In the genomic region with DNA sequence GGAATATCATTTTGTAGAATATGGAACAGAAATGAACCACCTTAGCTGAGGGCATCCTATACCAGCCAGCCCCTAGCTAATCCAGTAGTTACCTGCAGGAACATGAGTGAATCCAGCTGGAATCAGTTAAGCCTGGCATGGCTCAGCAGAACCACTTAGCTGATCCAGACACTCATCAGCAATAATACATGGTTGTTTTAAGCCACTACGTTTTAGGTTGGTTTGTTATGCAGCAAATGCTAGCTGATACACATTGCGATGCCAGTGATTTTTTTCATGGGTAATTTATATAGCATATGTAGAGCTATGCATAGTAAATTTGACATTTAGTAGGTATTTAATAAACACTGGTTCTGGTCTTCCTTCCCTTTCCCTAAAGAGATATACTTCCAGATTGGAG, we compare ENCODE assay signal across 33 cellular contexts.
"Had no signal": no experiment of that assay in that cellular context is flagged by ENCODE, and none has a peak within 500 bp of the region (broad histone marks: within the 10 kb centered on the region; RNA-seq: fewer than 3 reads in every experiment).

No MANE protein-coding gene starts in this region.

- H3K36me3 ChIP-seq: adrenal gland, ascending aorta, brain microvascular endothelial cell, breast epithelium, cardiac muscle cell had no signal

- FAIRE-seq: astrocyte had no signal

- H3K27me3 ChIP-seq: adrenal gland, ascending aorta, body of pancreas, brain microvascular endothelial cell, breast epithelium, cardiac muscle cell had no signal

- H3K4me1 ChIP-seq: adrenal gland, body of pancreas, breast epithelium had no signal

- H3K27ac ChIP-seq: adrenal gland, body of pancreas, brain microvascular endothelial cell, breast epithelium, cardiac muscle cell had no signal

- DNase-seq: activated effector memory CD4-positive, alpha-beta T cell treated with anti-CD3 and anti-CD28 coated beads, Interleukin-2, amount 50 U/mL, for 16 hours; activated effector memory CD4-positive, alpha-beta T cell treated with Interleukin-2 at 50 U/mL for 16 hours; activated gamma-delta T cell; activated gamma-delta T cell treated with Interleukin-2 at 50 U/mL for 16 hours; activated naive CD4-positive, alpha-beta T cell; activated naive CD4-positive, alpha-beta T cell treated with anti-CD3 and anti-CD28 coated beads for 36 hours; activated naive CD4-positive, alpha-beta T cell treated with anti-CD3 and anti-CD28 coated beads, Interleukin-2, amount 10 ng/mL, durations not matched to agents 7 days and 5 days; activated naive CD4-positive, alpha-beta T cell treated with anti-CD3 and anti-CD28 coated beads, Interleukin-2, amount 50 U/mL, for 16 hours; activated naive CD4-positive, alpha-beta T cell treated with Interleukin-2 at 50 U/mL for 16 hours; activated naive CD8-positive, alpha-beta T cell treated with anti-CD3 and anti-CD28 coated beads for 36 hours; activated naive CD8-positive, alpha-beta T cell treated with anti-CD3 and anti-CD28 coated beads, Interleukin-2, amount 10 ng/mL, durations not matched to agents 7 days and 5 days; activated naive CD8-positive, alpha-beta T cell treated with anti-CD3 and anti-CD28 coated beads, Interleukin-2, amount 50 U/mL, for 24 hours; activated T-cell treated with anti-CD3 and anti-CD28 coated beads, Interleukin-2, amount 50 U/mL, for 1 hour; activated T-cell treated with anti-CD3 and anti-CD28 coated beads, Interleukin-2, amount 50 U/mL, for 24 hours; activated T-cell treated with anti-CD3 and anti-CD28 coated beads, Interleukin-2, amount 50 U/mL, for 4 hours; activated T-cell treated with anti-CD3 and anti-CD28 coated beads, Interleukin-2, amount 50 U/mL, for 48 hours; activated T-cell treated with anti-CD3 and anti-CD28 coated beads, Interleukin-2, amount 50 U/mL, for 72 hours; adrenal gland; amniotic stem cell; amygdala; anterior cingulate cortex; aorta; body of pancreas; brain microvascular endothelial cell; caudate nucleus; central memory CD4-positive, alpha-beta T cell; cerebellar nuclear complex had no signal

- H3K4me3 ChIP-seq: adrenal gland, ascending aorta, body of pancreas, breast epithelium, cardiac muscle cell had no signal

- H3K9me3 ChIP-seq: adrenal gland, ascending aorta, body of pancreas, breast epithelium had no signal

- ATAC-seq: activated naive CD4-positive, alpha-beta T cell treated with anti-CD3 and anti-CD28 coated beads, Interleukin-2, amount 50 U/mL, for 72 hours; activated naive CD8-positive, alpha-beta T cell treated with anti-CD3 and anti-CD28 coated beads, Interleukin-2, amount 50 U/mL, for 24 hours; activated T-cell treated with anti-CD3 and anti-CD28 coated beads, Interleukin-2, amount 50 U/mL, for 4 hours; activated T-cell treated with anti-CD3 and anti-CD28 coated beads, Interleukin-2, amount 50 U/mL, for 72 hours; activated T-helper 17 cell treated with anti-CD3 and anti-CD28 coated beads, Interleukin-2, amount 50 U/mL, for 72 hours; body of pancreas had no signal
